ENCODE assay signal across 13 cellular contexts in the genomic region with DNA sequence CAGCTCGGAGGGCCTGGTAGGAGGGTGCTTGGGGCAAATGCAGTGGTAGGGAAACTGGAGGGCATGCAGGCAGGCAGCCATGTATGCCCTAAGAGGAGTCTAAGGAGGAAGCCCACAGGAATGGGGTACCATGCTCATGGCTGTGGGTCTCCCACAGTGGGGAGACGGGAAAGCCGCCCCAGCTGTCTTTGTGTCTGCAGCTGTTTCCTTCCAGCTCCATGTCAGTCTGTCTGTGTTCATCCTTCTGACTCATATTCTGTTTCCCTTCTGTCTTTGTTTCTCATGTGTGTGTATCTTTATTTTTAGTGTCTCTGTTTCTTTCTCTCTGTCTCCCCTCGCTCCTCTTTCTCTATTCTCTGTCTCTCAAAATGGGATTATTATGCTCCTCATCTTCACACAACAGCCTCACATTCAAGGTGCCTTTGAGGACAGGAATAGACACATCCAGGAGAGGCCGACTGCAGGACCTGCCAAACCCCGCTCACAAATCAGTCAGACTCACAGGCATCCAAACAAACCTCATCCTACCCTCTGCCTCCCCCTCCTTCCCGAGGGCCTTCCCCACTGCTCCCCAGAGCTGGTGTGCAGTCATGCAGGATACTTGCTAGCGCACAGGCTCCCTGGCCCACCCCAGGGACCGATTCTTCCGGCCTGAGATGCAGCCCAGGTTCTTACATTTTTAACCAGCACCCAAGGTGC.
"Had no signal": no experiment of that assay in that cellular context is flagged by ENCODE, and none has a peak within 500 bp of the region (broad histone marks: within the 10 kb centered on the region; RNA-seq: fewer than 3 reads in every experiment).

No MANE protein-coding gene starts in this region.

- DNase-seq: activated CD4-positive, alpha-beta memory T cell treated with anti-CD3 and anti-CD28 coated beads, Interleukin-2, amount 10 ng/mL, durations not matched to agents 7 days and 5 days; activated CD4-positive, alpha-beta T cell treated with anti-CD3 and anti-CD28 coated beads for 1 hour; activated CD8-positive, alpha-beta memory T cell treated with anti-CD3 and anti-CD28 coated beads, Interleukin-2, amount 50 U/mL, for 4 hours; activated gamma-delta T cell treated with Interleukin-2 at 50 U/mL for 16 hours; activated T-cell treated with anti-CD3 and anti-CD28 coated beads, Interleukin-2, amount 50 U/mL, for 72 hours; central memory CD4-positive, alpha-beta T cell; left cardiac atrium; stimulated activated CD4-positive, alpha-beta T cell treated with anti-CD3 and anti-CD28 coated beads, Interleukin-1b, Interleukin-23, amount 100 ng/mL, for 48 hours; stimulated activated naive CD4-positive, alpha-beta T cell treated with Interleukin-2 at 50 U/mL for 16 hours; T1000; testis had no signal

- H3K27me3 Mint-ChIP-seq: activated CD4-positive, alpha-beta memory T cell treated with anti-CD3 and anti-CD28 coated beads, Interleukin-2, amount 10 ng/mL, durations not matched to agents 7 days and 5 days; dendritic cell treated with granulocyte-macrophage colony-stimulating factor and Interleukin-4, amounts not matched to agents 40 ng/mL and 50 ng/mL, for 4 days had no signal

- H3K4me1 ChIP-seq: spleen, testis had no signal

- H3K27ac Mint-ChIP-seq: activated CD4-positive, alpha-beta memory T cell treated with anti-CD3 and anti-CD28 coated beads, Interleukin-2, amount 10 ng/mL, durations not matched to agents 7 days and 5 days; activated T-cell treated with anti-CD3 and anti-CD28 coated beads, Interleukin-2, amount 50 U/mL, for 72 hours; dendritic cell treated with granulocyte-macrophage colony-stimulating factor and Interleukin-4, amounts not matched to agents 40 ng/mL and 50 ng/mL, for 4 days had no signal

- H3K27me3 ChIP-seq: spleen, testis had no signal

- H3K4me1 Mint-ChIP-seq: activated CD4-positive, alpha-beta memory T cell treated with anti-CD3 and anti-CD28 coated beads, Interleukin-2, amount 10 ng/mL, durations not matched to agents 7 days and 5 days had no signal

- ATAC-seq: activated T-cell treated with anti-CD3 and anti-CD28 coated beads, Interleukin-2, amount 50 U/mL, for 72 hours had no signal

- H3K9me3 ChIP-seq: spleen, testis had no signal

- H3K4me3 ChIP-seq: spleen, testis had no signal

- H3K4me3 Mint-ChIP-seq: activated CD4-positive, alpha-beta memory T cell treated with anti-CD3 and anti-CD28 coated beads, Interleukin-2, amount 10 ng/mL, durations not matched to agents 7 days and 5 days; activated T-cell treated with anti-CD3 and anti-CD28 coated beads, Interleukin-2, amount 50 U/mL, for 72 hours; dendritic cell treated with granulocyte-macrophage colony-stimulating factor and Interleukin-4, amounts not matched to agents 40 ng/mL and 50 ng/mL, for 4 days had no signal

- H3K9me3 Mint-ChIP-seq: activated CD4-positive, alpha-beta memory T cell treated with anti-CD3 and anti-CD28 coated beads, Interleukin-2, amount 10 ng/mL, durations not matched to agents 7 days and 5 days; activated T-cell treated with anti-CD3 and anti-CD28 coated beads, Interleukin-2, amount 50 U/mL, for 72 hours; dendritic cell treated with granulocyte-macrophage colony-stimulating factor and Interleukin-4, amounts not matched to agents 40 ng/mL and 50 ng/mL, for 4 days had no signal

- H3K27ac ChIP-seq: spleen, testis had no signal

- H3K36me3 ChIP-seq: spleen had no signal
